8 cellular contexts compared by ENCODE assay signal in genomic region chr1:43947061-43947889, GRCh38. TPM values are rescaled to one million over a fixed set of nuclear protein-coding genes. Genes with fewer than 3 reads are reported as not detected.
DNase-seq lines count a peak whose midpoint lies in the region; ATAC-seq and TF ChIP-seq lines count a peak whose summit lies in the region.

No MANE protein-coding gene starts in this region.

- H3K9ac ChIP-seq in KMS-11, result peak overlapping the region; percentile 99

- H3K4me2 ChIP-seq in KMS-11, result peak overlapping the region; percentile 98

- no peaks in the 10 kb centered on the region for H4K20me1 ChIP-seq in KMS-11 (ENCODE audit: insufficient read depth)

- peak overlapping the region; percentile 97 for H3K27ac Mint-ChIP-seq in memory B cell

- H2AFZ ChIP-seq in KMS-11 (ENCODE audit: low read depth), result peak overlapping the region; percentile 85

- 1% methylated on average over 25 to 27 of the region's 27 CpGs for WGBS in aorta, 2 donors

- H3K36me3 ChIP-seq in KMS-11 (ENCODE audit: insufficient read depth) (no peaks in the 10 kb centered on the region), aorta (ENCODE audit: control insufficient read depth in 1 of 2, insufficient read depth in 2 of 2, low read length in 1 of 2) (no peaks in the 10 kb centered on the region)

- H3K27me3 Mint-ChIP-seq in memory B cell, result no peaks in the 10 kb centered on the region

- peak in 6 of 61 donors; percentile 20 to 56 (median 42) for DNase-seq in caudate nucleus (lab: John Stamatoyannopoulos, UW)
- DNase-seq in memory B cell (ENCODE audit: low spot score in 2 of 2), result no peak
- no peak for DNase-seq in aorta
- DNase-seq in COR-L47 (lab: John Stamatoyannopoulos, UW), result no peak
- no peak for DNase-seq in NCI-H146 (lab: John Stamatoyannopoulos, UW)

- H3K79me2 ChIP-seq in KMS-11 (ENCODE audit: insufficient read depth, low read depth), result peaks cover 12% of the 10 kb centered on the region

- ATAC-seq in GM18909 (IDR thresholded peaks at IDR 0.05; ENCODE audit: poor library complexity, unreplicated experiment), result peak; percentile 18
- ATAC-seq in memory B cell (ENCODE audit: low read depth), result peak; percentile 2
- peak; percentile 37 for ATAC-seq in aorta (ENCODE audit: low FRiP score)
- no peak for ATAC-seq in HG03095 (IDR thresholded peaks at IDR 0.05; ENCODE audit: unreplicated experiment)

- H3K4me1 ChIP-seq in KMS-11 (ENCODE audit: low read depth, poor library complexity, severe bottlenecking) (peaks cover 22% of the 10 kb centered on the region), aorta (ENCODE audit: control insufficient read depth in 1 of 2, insufficient read depth in 2 of 2, low read length in 2 of 2) (no peaks in the 10 kb centered on the region)

- H3K9me3 ChIP-seq in aorta (ENCODE audit: control insufficient read depth, low read length), result no peaks in the 10 kb centered on the region

- no peaks in the 10 kb centered on the region for H3K9me3 Mint-ChIP-seq in memory B cell

- peak overlapping the region; percentile 96 for H3K27ac ChIP-seq in KMS-11
- peak overlapping the region; percentile 99 for H3K27ac ChIP-seq in caudate nucleus (ENCODE audit: low read depth, low read length)
- H3K27ac ChIP-seq in aorta (ENCODE audit: low read depth in 1 of 2, low read length in 2 of 2), result peak overlapping the region in 1 of 2 donors; percentile 9

- H3K4me3 ChIP-seq in KMS-11 (IDR thresholded peaks at IDR 0.05; ENCODE audit: insufficient read depth, low read depth, low read length) (peak overlapping the region; percentile 75), aorta (ENCODE audit: low read length in 2 of 2) (peak overlapping the region; percentile 22 to 59)

- peak overlapping the region; percentile 95 for H3K4me3 Mint-ChIP-seq in memory B cell

- intact Hi-C loops in aorta (cut with DNase I), result loop anchor here in 1 of 2 donors (10.0 kb wide), 1 partner anchor 412 kb away; the partner anchor contains the start of gene PTPRF

- H3K27me3 ChIP-seq in KMS-11 (ENCODE audit: insufficient read depth, low read depth) (no peaks in the 10 kb centered on the region), aorta (ENCODE audit: control insufficient read depth in 1 of 2, insufficient read depth in 2 of 2, low read length in 1 of 2) (no peaks in the 10 kb centered on the region)

- H3K4me1 Mint-ChIP-seq in memory B cell, result peaks cover 34% of the 10 kb centered on the region

- peaks cover 9% of the 10 kb centered on the region for H3K36me3 Mint-ChIP-seq in memory B cell

- TF ChIP-seq CTCF in KMS-11 (conservative IDR thresholded peaks at IDR 0.05; ENCODE audit: low read depth, low read length), result no peak

RNA-seq across cellular contexts. Expression of gene IPO13, which starts 0.5 kb away (rescaled TPM):
- total RNA-seq in aorta, result 10 to 100 TPM; 19.4 to 22.5 TPM
- polyA plus RNA-seq in aorta, result 10 to 100 TPM in 1 of 2 donors, 1 to 10 TPM in 1; 9.8 to 29.2 TPM

RNA-seq across cellular contexts. Expression of gene ARTN, which starts 13.7 kb away (rescaled TPM):
- total RNA-seq in aorta, result 1 to 10 TPM; 1.8 to 4.9 TPM
- polyA plus RNA-seq in aorta, result 1 to 10 TPM in 1 of 2 donors, not detected in 1; 2.1 TPM

RNA-seq across cellular contexts. Expression of gene DPH2, which starts 22.5 kb away (rescaled TPM):
- 10 to 100 TPM; 11.8 to 14.7 TPM for total RNA-seq in aorta
- polyA plus RNA-seq in aorta, result 10 to 100 TPM in 1 of 2 donors, 1 to 10 TPM in 1; 6.0 to 15.8 TPM

RNA-seq across cellular contexts. Expression of gene ATP6V0B, which starts 27.5 kb away (rescaled TPM):
- 10 to 100 TPM; 77.9 to 79.8 TPM for total RNA-seq in aorta
- polyA plus RNA-seq in aorta, result 100 to 1,000 TPM; 109 to 119 TPM

RNA-seq across cellular contexts. Expression of gene B4GALT2, which starts 31.7 kb away (rescaled TPM):
- total RNA-seq in aorta, result 10 to 100 TPM; 31.8 to 32.2 TPM
- 10 to 100 TPM; 34.8 to 40.2 TPM for polyA plus RNA-seq in aorta
